8 cellular contexts compared by ENCODE assay signal in the genomic region with DNA sequence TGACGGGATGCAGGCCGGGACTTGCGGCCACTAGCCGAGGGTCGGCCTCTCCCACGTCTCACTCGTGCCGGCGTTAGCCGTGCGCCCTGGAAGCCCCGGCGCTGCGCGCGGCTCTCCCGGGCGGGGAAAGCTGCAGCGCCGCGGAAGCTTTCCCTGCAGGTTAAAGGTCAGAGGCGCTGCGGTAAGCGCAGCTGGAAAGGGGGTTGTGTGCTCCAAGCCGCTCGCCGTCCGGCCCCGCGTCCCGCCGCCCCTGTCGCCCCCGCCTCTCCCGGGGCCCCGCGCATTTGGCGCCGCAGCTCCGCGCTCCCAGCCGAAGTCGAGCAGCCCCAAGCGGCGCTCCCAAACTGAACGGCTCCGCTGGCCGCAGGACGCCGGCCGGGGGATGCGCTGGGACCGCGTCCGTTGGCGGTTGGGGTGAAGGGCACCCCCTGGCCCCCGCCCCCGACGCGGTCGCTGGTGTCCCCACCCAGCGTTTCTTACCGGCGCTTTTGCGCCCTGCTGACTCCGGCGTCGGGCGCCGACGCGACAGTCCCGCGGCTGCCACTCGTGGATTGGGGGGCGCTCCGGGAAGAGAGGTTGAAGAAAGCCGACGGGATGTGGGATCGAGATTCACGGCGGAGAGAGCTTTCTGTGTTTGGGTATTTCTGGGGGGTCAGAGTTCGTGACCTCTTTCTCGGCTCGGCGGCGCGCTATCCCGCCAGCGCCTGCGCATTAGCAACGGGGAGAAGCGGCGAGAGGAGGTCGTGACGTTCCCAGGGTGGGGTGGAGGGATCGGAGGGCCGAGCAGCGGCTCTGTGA. TPM values are rescaled to one million over a fixed set of nuclear protein-coding genes. Genes with fewer than 3 reads are reported as not detected.
A peak's percentile ranks its signal among the peaks of the same experiment; 100 is the strongest.
DNase-seq lines count a peak whose midpoint lies in the region; ATAC-seq and TF ChIP-seq lines count a peak whose summit lies in the region.

Gene NR2C1, minus strand, starts transcription at position 719 of the 798 bp plus-strand sequence. CDS start 6,234 bp downstream, outside the sequence.

- H4K20me1 ChIP-seq in DOHH2 (ENCODE audit: control insufficient read depth, insufficient read depth, low read depth, low read length), result no peaks in the 10 kb centered on the region

- no peak for TF ChIP-seq CTCF in DOHH2 (IDR thresholded peaks at IDR 0.05; ENCODE audit: low read depth, low read length, poor library complexity, severe bottlenecking)
- no peak for TF ChIP-seq CTCF in fibroblast of pulmonary artery (IDR thresholded peaks at IDR 0.05; ENCODE audit: low read length, missing control alignments)

- ATAC-seq in natural killer cell treated with Interleukin-12 subunit alpha and Interleukin-12 subunit beta and Interleukin-15 and Interleukin-18, amount 100 ng/mL, for 72 hours, result peak; percentile 98

- peaks cover 18% of the 10 kb centered on the region for H3K4me1 ChIP-seq in DOHH2 (ENCODE audit: control insufficient read depth, low read length)

- H3K9me3 Mint-ChIP-seq in natural killer cell treated with Interleukin-12 subunit alpha and Interleukin-12 subunit beta and Interleukin-15 and Interleukin-18, amount 100 ng/mL, for 72 hours, result no peaks in the 10 kb centered on the region
- H3K9me3 Mint-ChIP-seq in stimulated activated naive CD8-positive, alpha-beta T cell treated with anti-CD3 and anti-CD28 coated beads, Interleukin-15, Interleukin-2, amounts not matched to agents 100 ng/mL and 50 ng/mL, for 24 hours, result no peaks in the 10 kb centered on the region

- H3K9me3 ChIP-seq in DOHH2 (ENCODE audit: control insufficient read depth, insufficient read depth, low read length), result no peaks in the 10 kb centered on the region

- peaks cover 24% of the 10 kb centered on the region for H3F3A ChIP-seq in DOHH2 (ENCODE audit: control insufficient read depth, insufficient read depth)

- TF ChIP-seq POLR2A in Raji (IDR thresholded peaks at IDR 0.05; ENCODE audit: insufficient read depth, low read depth, low read length), result peak; percentile 78

- H3K27me3 ChIP-seq in DOHH2 (ENCODE audit: control insufficient read depth, low read length), result no peaks in the 10 kb centered on the region

- H3K27ac ChIP-seq in DOHH2 (ENCODE audit: low read depth, low read length), result peak within 1 kb of the TSS; percentile 61

- H3K36me3 ChIP-seq in DOHH2 (ENCODE audit: control insufficient read depth, low read length), result peaks cover 30% of the 10 kb centered on the region

- peak within 1 kb of the TSS; percentile 91 for H3K4me3 Mint-ChIP-seq in natural killer cell treated with Interleukin-12 subunit alpha and Interleukin-12 subunit beta and Interleukin-15 and Interleukin-18, amount 100 ng/mL, for 72 hours
- peak within 1 kb of the TSS; percentile 93 for H3K4me3 Mint-ChIP-seq in stimulated activated naive CD8-positive, alpha-beta T cell treated with anti-CD3 and anti-CD28 coated beads, Interleukin-15, Interleukin-2, amounts not matched to agents 100 ng/mL and 50 ng/mL, for 24 hours

- peaks cover 8 to 13% of the 10 kb centered on the region in 2 donors for H3K4me1 Mint-ChIP-seq in natural killer cell treated with Interleukin-12 subunit alpha and Interleukin-12 subunit beta and Interleukin-15 and Interleukin-18, amount 100 ng/mL, for 72 hours (ENCODE audit: low read depth in 2 of 2)
- peaks cover 24% of the 10 kb centered on the region for H3K4me1 Mint-ChIP-seq in stimulated activated naive CD8-positive, alpha-beta T cell treated with anti-CD3 and anti-CD28 coated beads, Interleukin-15, Interleukin-2, amounts not matched to agents 100 ng/mL and 50 ng/mL, for 24 hours (ENCODE audit: low read depth)

- peak within 1 kb of the TSS; percentile 62 for H3K4me2 ChIP-seq in DOHH2 (ENCODE audit: low read length)

- H3K36me3 Mint-ChIP-seq in natural killer cell treated with Interleukin-12 subunit alpha and Interleukin-12 subunit beta and Interleukin-15 and Interleukin-18, amount 100 ng/mL, for 72 hours, result no peaks in the 10 kb centered on the region
- H3K36me3 Mint-ChIP-seq in stimulated activated naive CD8-positive, alpha-beta T cell treated with anti-CD3 and anti-CD28 coated beads, Interleukin-15, Interleukin-2, amounts not matched to agents 100 ng/mL and 50 ng/mL, for 24 hours (ENCODE audit: low read depth), result peaks cover 12% of the 10 kb centered on the region

- H3K9me2 ChIP-seq in DOHH2 (replicated peaks; ENCODE audit: control insufficient read depth, low read length), result no peaks in the 10 kb centered on the region

- H3K4me3 ChIP-seq in DOHH2 (ENCODE audit: low read length) (peak within 1 kb of the TSS; percentile 98), fibroblast of pulmonary artery (replicated peaks; ENCODE audit: low read depth, low read length) (peak within 1 kb of the TSS; percentile 89)

- H3K27ac Mint-ChIP-seq in natural killer cell treated with Interleukin-12 subunit alpha and Interleukin-12 subunit beta and Interleukin-15 and Interleukin-18, amount 100 ng/mL, for 72 hours, result peak within 1 kb of the TSS; percentile 73 to 80
- peak within 1 kb of the TSS; percentile 87 for H3K27ac Mint-ChIP-seq in stimulated activated naive CD8-positive, alpha-beta T cell treated with anti-CD3 and anti-CD28 coated beads, Interleukin-15, Interleukin-2, amounts not matched to agents 100 ng/mL and 50 ng/mL, for 24 hours

- DNase-seq in GOT3 (lab: John Stamatoyannopoulos, UW) (peak; percentile 31), LoVo (ENCODE audit: low spot score) (peak; percentile 98), fibroblast of pulmonary artery (ENCODE audit: low read depth) (peak; percentile 95)
- DNase-seq in activated T-helper 9 cell treated with anti-CD3 and anti-CD28 coated beads, Interleukin-2, amount 50 U/mL, for 16 hours (ENCODE audit: low read depth), result peak; percentile 87
- peak; percentile 96 for DNase-seq in natural killer cell treated with Interleukin-12 subunit alpha and Interleukin-12 subunit beta and Interleukin-15 and Interleukin-18, amount 100 ng/mL, for 72 hours (ENCODE audit: low spot score)

- peaks cover 52% of the 10 kb centered on the region for H3K79me2 ChIP-seq in DOHH2 (ENCODE audit: control insufficient read depth, low read length)

- no peaks in the 10 kb centered on the region for H3K27me3 Mint-ChIP-seq in natural killer cell treated with Interleukin-12 subunit alpha and Interleukin-12 subunit beta and Interleukin-15 and Interleukin-18, amount 100 ng/mL, for 72 hours
- H3K27me3 Mint-ChIP-seq in stimulated activated naive CD8-positive, alpha-beta T cell treated with anti-CD3 and anti-CD28 coated beads, Interleukin-15, Interleukin-2, amounts not matched to agents 100 ng/mL and 50 ng/mL, for 24 hours, result no peaks in the 10 kb centered on the region

RNA-seq across cellular contexts. Expression of gene NR2C1, which starts in this region (rescaled TPM):
- 10 to 100 TPM; 27.0 to 52.8 TPM for total RNA-seq in natural killer cell treated with Interleukin-12 subunit alpha and Interleukin-12 subunit beta and Interleukin-15 and Interleukin-18, amount 100 ng/mL, for 72 hours

Comparison
In these comparisons a context has a peak if more than half of its experiments do, and no peak if none do; other contexts are left out.
1. Peak in every context shown above with its lines: DNase-seq, ATAC-seq, H3K4me3 ChIP-seq and H3K27ac ChIP-seq.
2. DNase-seq: peak in every context shown above with its lines; median percentile 98 in LoVo; 96 in natural killer cell treated with Interleukin-12 subunit alpha and Interleukin-12 subunit beta and Interleukin-15 and Interleukin-18, amount 100 ng/mL, for 72 hours; 95 in fibroblast of pulmonary artery; 87 in activated T-helper 9 cell treated with anti-CD3 and anti-CD28 coated beads, Interleukin-2, amount 50 U/mL, for 16 hours; 31 in GOT3.